ENCODE assay signal across 26 cellular contexts in genomic region chr13:97768134-97768533, GRCh38.
DNase-seq lines count a peak whose midpoint lies in the region; FAIRE-seq and TF ChIP-seq lines count a peak whose summit lies in the region.
"Had no signal": no experiment of that assay in that cellular context is flagged by ENCODE, and none has a peak within 500 bp of the region (broad histone marks: within the 10 kb centered on the region; RNA-seq: fewer than 3 reads in every experiment).

No MANE protein-coding gene starts in this region.

- peak; percentile 21 for DNase-seq in mammary epithelial cell
- no peak for DNase-seq in MCF 10A (ENCODE audit: unreplicated experiment)
- peak; percentile 66 for DNase-seq in bronchial epithelial cell (ENCODE audit: low read depth)
- DNase-seq in frontal cortex (ENCODE audit: low spot score in 2 of 2): no peak
- no peak for DNase-seq in NK-92 (lab: John Stamatoyannopoulos, UW; ENCODE audit: unreplicated experiment)
- no peak for DNase-seq in superior temporal gyrus (ENCODE audit: extremely low spot score)
- DNase-seq: 8988T; ACHN; BE2C; C1 segment of cervical spinal cord; CD4-positive, alpha-beta memory T cell; CD4-positive, CD25-positive, alpha-beta regulatory T cell; CD8-positive, alpha-beta memory T cell; COR-L47; DMS 273 treated with DMSO at 0.1 percent for 48 hours; DMS153; DMS79; DND-41; EL; GDM1 had no signal

- in situ Hi-C loops in mammary epithelial cell (cut with MboI; ENCODE audit: low sequenced_read_pairs in 2 of 2): no loop called here

- dilution Hi-C loops in mammary epithelial cell (cut with HindIII; ENCODE audit: low sequenced_read_pairs): no loop called here

- FAIRE-seq in bronchial epithelial cell (lab: Jason Lieb, UNC): no peak
- FAIRE-seq in colon (lab: Jason Lieb, UNC): peak; percentile 68
- FAIRE-seq in frontal cortex (lab: Jason Lieb, UNC): peak; percentile 26
- FAIRE-seq: GM12878, GM12892, GM18507 had no signal

- H3K27me3 ChIP-seq in mammary epithelial cell (ENCODE audit: insufficient read depth, low read length) (no peaks in the 10 kb centered on the region), bronchial epithelial cell (ENCODE audit: control insufficient read depth, insufficient read depth, low read length) (no peaks in the 10 kb centered on the region)
- H3K27me3 ChIP-seq: BLaER1 had no signal

- no peak overlapping the region for H3K9ac ChIP-seq in mammary epithelial cell (ENCODE audit: insufficient read depth, low read length)
- H3K9ac ChIP-seq: BLaER1 had no signal

- H3K27ac Mint-ChIP-seq in MCF 10A (ENCODE audit: low read depth, unreplicated experiment): no peak overlapping the region
- H3K27ac Mint-ChIP-seq: CD14-positive monocyte; CD4-positive, alpha-beta memory T cell; CD4-positive, CD25-positive, alpha-beta regulatory T cell; CD8-positive, alpha-beta memory T cell had no signal

- intact Hi-C loops in mammary epithelial cell (cut with micrococcal nuclease) (no loop called here), MCF 10A (cut with micrococcal nuclease) (no loop called here)

- no peak overlapping the region for H3K4me2 ChIP-seq in mammary epithelial cell (ENCODE audit: insufficient read depth, low read depth, low read length)
- H3K4me2 ChIP-seq: BLaER1 had no signal

- BruUV-seq in mammary epithelial cell (replicated peaks; lab: Mats Ljungman, UMichigan) (no TSS peak), MCF 10A (replicated peaks; lab: Mats Ljungman, UMichigan) (no TSS peak)

- no peak overlapping the region for H3K4me3 Mint-ChIP-seq in MCF 10A (ENCODE audit: unreplicated experiment)
- H3K4me3 Mint-ChIP-seq: CD14-positive monocyte; CD4-positive, alpha-beta memory T cell; CD4-positive, CD25-positive, alpha-beta regulatory T cell; CD8-positive, alpha-beta memory T cell had no signal

- no peaks in the 10 kb centered on the region for H3K4me1 ChIP-seq in mammary epithelial cell (ENCODE audit: insufficient read depth, low read length)
- H3K4me1 ChIP-seq: BE2C, BLaER1 had no signal

- H3K36me3 ChIP-seq in mammary epithelial cell (ENCODE audit: insufficient read depth, low read length): no peaks in the 10 kb centered on the region
- H3K36me3 ChIP-seq in bronchial epithelial cell (ENCODE audit: control insufficient read depth, insufficient read depth, low read length): no peaks in the 10 kb centered on the region
- H3K36me3 ChIP-seq: BE2C, BLaER1 had no signal

- H3K36me3 Mint-ChIP-seq in MCF 10A (ENCODE audit: insufficient read depth, unreplicated experiment): no peaks in the 10 kb centered on the region
- H3K36me3 Mint-ChIP-seq: CD14-positive monocyte; CD4-positive, alpha-beta memory T cell; CD4-positive, CD25-positive, alpha-beta regulatory T cell; CD8-positive, alpha-beta memory T cell had no signal

- H3K4me1 Mint-ChIP-seq in MCF 10A (ENCODE audit: insufficient read depth, unreplicated experiment): peaks cover 10% of the 10 kb centered on the region
- H3K4me1 Mint-ChIP-seq: CD14-positive monocyte; CD4-positive, alpha-beta memory T cell; CD8-positive, alpha-beta memory T cell had no signal

- H3K4me3 ChIP-seq in mammary epithelial cell (replicated peaks in 1 of 3; ENCODE audit: insufficient read depth in 1 of 3, low read depth in 2 of 3, low read length in 3 of 3) (no peak overlapping the region), bronchial epithelial cell (ENCODE audit: low read depth, low read length) (no peak overlapping the region)
- H3K4me3 ChIP-seq: BLaER1, GM12878 had no signal

- no peaks in the 10 kb centered on the region for H3K9me3 ChIP-seq in mammary epithelial cell (replicated peaks; ENCODE audit: insufficient read depth, low read length)
- H3K9me3 ChIP-seq: BE2C, BLaER1 had no signal

- CTCF ChIA-PET in mammary epithelial cell (lab: Charles Lee; ENCODE audit: low non-redundant PET): no interaction called here
- CTCF ChIA-PET in MCF 10A (lab: Yijun Ruan, JAX): no interaction called here

- no peaks in the 10 kb centered on the region for H3K79me2 ChIP-seq in mammary epithelial cell (ENCODE audit: insufficient read depth, low read length)

- H3K27ac ChIP-seq in mammary epithelial cell (ENCODE audit: insufficient read depth, low read depth, low read length): no peak overlapping the region
- H3K27ac ChIP-seq: BLaER1 had no signal

- POLR2A ChIA-PET in MCF 10A (lab: Yijun Ruan, JAX): no interaction called here

- H3K27me3 Mint-ChIP-seq in MCF 10A (ENCODE audit: insufficient read depth, unreplicated experiment): no peaks in the 10 kb centered on the region

- H3K9me3 Mint-ChIP-seq in MCF 10A (ENCODE audit: unreplicated experiment): peaks cover 7% of the 10 kb centered on the region

- TF ChIP-seq CTCF in mammary epithelial cell (conservative IDR thresholded peaks at IDR 0.05 in 1 of 2, IDR thresholded peaks at IDR 0.05 in 1 of 2; ENCODE audit: extremely low read depth in 1 of 2, insufficient read depth in 1 of 2, low read depth in 1 of 2, low read length in 2 of 2) (no peak), MCF 10A (IDR thresholded peaks at IDR 0.05; ENCODE audit: unreplicated experiment) (no peak), bronchial epithelial cell (IDR thresholded peaks at IDR 0.05; ENCODE audit: insufficient read depth, low read length, severe bottlenecking) (no peak)

- no peaks in the 10 kb centered on the region for H4K20me1 ChIP-seq in mammary epithelial cell (ENCODE audit: insufficient read depth, low read length)
- H4K20me1 ChIP-seq: BLaER1 had no signal

- H2AFZ ChIP-seq in mammary epithelial cell (ENCODE audit: low read depth, low read length): no peak overlapping the region

- WGBS in mammary epithelial cell (ENCODE audit: low coverage, missing lambda C conversion rate): 18% methylated on average over 3 of the region's 3 CpGs

Comparison
In these comparisons a context has a peak if more than half of its experiments do, and no peak if none do; other contexts are left out.
1. DNase-seq: peak in mammary epithelial cell (single experiment) and bronchial epithelial cell (single experiment); none in MCF 10A (single experiment), frontal cortex (0 of 2), NK-92 (single experiment) and superior temporal gyrus (single experiment).